In genomic region chr17:76385892-76386786, GRCh38 we compare ENCODE assay signal across 1 cellular context.
A peak's percentile ranks its signal among the peaks of the same experiment; 100 is the strongest.
TF ChIP-seq lines count a peak whose summit lies in the region.

No MANE protein-coding gene starts in this region.

TF ChIP-seq in K562, 482 proteins besides CTCF, POLR2A, EP300 and RAD21 (continued from another document and continues in another):
- TF ChIP-seq ZBTB11 (CRISPR knock-in tag; IDR thresholded peaks at IDR 0.05), result no peak; a peak in 1 of 6 replicates
- TF ChIP-seq MTA1 (IDR thresholded peaks at IDR 0.05; ENCODE audit: borderline replicate concordance), result 0 out of 2 replicates have a peak, but pooled peaks have one; percentile 34
- no peak for TF ChIP-seq FOXJ3 (CRISPR knock-in tag; IDR thresholded peaks at IDR 0.05)
- peak in 1 of 2 experiments; percentile 3; a peak in 1 of 4 replicates for TF ChIP-seq UBTF (IDR thresholded peaks at IDR 0.05; ENCODE audit: borderline replicate concordance in 1 of 2, low read depth in 2 of 2, low read length in 2 of 2)
- no peak for TF ChIP-seq CC2D1A (IDR thresholded peaks at IDR 0.05)
- TF ChIP-seq CHCHD3 (CRISPR knock-in tag; IDR thresholded peaks at IDR 0.05), result no peak
- TF ChIP-seq SMAD3 (CRISPR knock-in tag; conservative IDR thresholded peaks at IDR 0.05), result no peak
- peak; percentile 98 for TF ChIP-seq ZBTB49 (CRISPR knock-in tag; IDR thresholded peaks at IDR 0.05; ENCODE audit: borderline replicate concordance)
- no peak for TF ChIP-seq NR2F6 (CRISPR knock-in tag; IDR thresholded peaks at IDR 0.05)
- TF ChIP-seq FOXK1 (CRISPR knock-in tag; IDR thresholded peaks at IDR 0.05; ENCODE audit: borderline replicate concordance), result peak; percentile 99
- TF ChIP-seq TEAD4 (IDR thresholded peaks at IDR 0.05; ENCODE audit: low read length), result 0 out of 2 replicates have a peak, but pooled peaks have one; percentile 14
- peak; percentile 84 for TF ChIP-seq TEAD4 (CRISPR knock-in tag; IDR thresholded peaks at IDR 0.05; ENCODE audit: borderline replicate concordance)
- no peak for TF ChIP-seq ZNF583 (CRISPR knock-in tag; IDR thresholded peaks at IDR 0.05)
- peak; percentile 97 to 99 for TF ChIP-seq E2F6 (IDR thresholded peaks at IDR 0.05; ENCODE audit: borderline replicate concordance in 1 of 2, extremely low read depth in 1 of 2, insufficient read depth in 1 of 2, insufficient read length in 1 of 2, low read depth in 1 of 2, low read length in 1 of 2, poor library complexity in 1 of 2, severe bottlenecking in 1 of 2)
- peak; percentile 94 for TF ChIP-seq BHLHE40 (IDR thresholded peaks at IDR 0.05; ENCODE audit: low read length)
- TF ChIP-seq NBN (IDR thresholded peaks at IDR 0.05; ENCODE audit: low read depth), result 0 out of 2 replicates have a peak, but pooled peaks have one; percentile 24
- TF ChIP-seq ATF2 (CRISPR knock-in tag; IDR thresholded peaks at IDR 0.05), result 0 out of 2 replicates have a peak, but pooled peaks have one; percentile 56
- no peak for TF ChIP-seq ZNF717 (CRISPR knock-in tag; IDR thresholded peaks at IDR 0.05)
- TF ChIP-seq KLF16 (IDR thresholded peaks at IDR 0.05), result no peak
- TF ChIP-seq YBX1 (IDR thresholded peaks at IDR 0.05), result no peak
- peak; percentile 76; the same call in 1 of the 2 replicates for TF ChIP-seq IRF2 (CRISPR knock-in tag; IDR thresholded peaks at IDR 0.05)
- peak; percentile 69; the same call in 1 of the 2 replicates for TF ChIP-seq ZNF740 (CRISPR knock-in tag; IDR thresholded peaks at IDR 0.05)
- no peak for TF ChIP-seq ZNF740 (tag; IDR thresholded peaks at IDR 0.05)
- TF ChIP-seq SMAD4 (CRISPR knock-in tag; conservative IDR thresholded peaks at IDR 0.05), result peak; percentile 80
- TF ChIP-seq BCOR (IDR thresholded peaks at IDR 0.05), result 0 out of 2 replicates have a peak, but pooled peaks have one; percentile 6
- peak; percentile 78; the same call in 1 of the 2 replicates for TF ChIP-seq HOMEZ (CRISPR knock-in tag; IDR thresholded peaks at IDR 0.05)
- TF ChIP-seq BRCA1 (IDR thresholded peaks at IDR 0.05), result no peak
- TF ChIP-seq BRCA1 (CRISPR knock-in tag; IDR thresholded peaks at IDR 0.05), result peak; percentile 91
- TF ChIP-seq MYBL2 (IDR thresholded peaks at IDR 0.05; ENCODE audit: low read depth), result no peak
- TF ChIP-seq MYBL2 (CRISPR knock-in tag; IDR thresholded peaks at IDR 0.05; ENCODE audit: borderline replicate concordance), result no peak
- TF ChIP-seq TEAD2 (tag; IDR thresholded peaks at IDR 0.05), result no peak
- TF ChIP-seq CBFB (CRISPR knock-in tag; IDR thresholded peaks at IDR 0.05), result peak; percentile 91
- peak; percentile 80; the same call in 1 of the 2 replicates for TF ChIP-seq CUX1 (CRISPR knock-in tag; IDR thresholded peaks at IDR 0.05)
- no peak; the same call in 1 of the 2 replicates for TF ChIP-seq AFF4 (CRISPR knock-in tag; IDR thresholded peaks at IDR 0.05)
- TF ChIP-seq LEF1 (IDR thresholded peaks at IDR 0.05), result no peak
- peak; percentile 87 for TF ChIP-seq ZNF431 (CRISPR knock-in tag; IDR thresholded peaks at IDR 0.05)
- TF ChIP-seq SUPT5H (IDR thresholded peaks at IDR 0.05), result no peak
- TF ChIP-seq ZNF274 (IDR thresholded peaks at IDR 0.05; ENCODE audit: borderline replicate concordance, low read depth, low read length), result no peak
